12 cellular contexts compared by ENCODE assay signal in genomic region chr14:101838476-101838875, GRCh38.
DNase-seq lines count a peak whose midpoint lies in the region; ATAC-seq and TF ChIP-seq lines count a peak whose summit lies in the region.
"Had no signal": no experiment of that assay in that cellular context is flagged by ENCODE, and none has a peak within 500 bp of the region (broad histone marks: within the 10 kb centered on the region; RNA-seq: fewer than 3 reads in every experiment).

No MANE protein-coding gene starts in this region.

- peaks cover 36% of the 10 kb centered on the region for H3K79me2 ChIP-seq in OCI-LY1 (ENCODE audit: insufficient read depth, low read length)

- TF ChIP-seq CTCF in OCI-LY1 (IDR thresholded peaks at IDR 0.05; ENCODE audit: low read length) (no peak), brain (conservative IDR thresholded peaks at IDR 0.05) (no peak), spleen (IDR thresholded peaks at IDR 0.05 in 8 of 11, conservative IDR thresholded peaks at IDR 0.05 in 3 of 11) (no peak)

- peak overlapping the region; percentile 91 for H3K27ac Mint-ChIP-seq in activated CD8-positive, alpha-beta memory T cell treated with anti-CD3 and anti-CD28 coated beads, Interleukin-2, amount 10 ng/mL, durations not matched to agents 7 days and 5 days
- peak overlapping the region in 4 of 5 experiments; percentile 2 to 69 (median 53) for H3K27ac Mint-ChIP-seq in brain

- H3K36me3 Mint-ChIP-seq in activated CD8-positive, alpha-beta memory T cell treated with anti-CD3 and anti-CD28 coated beads, Interleukin-2, amount 10 ng/mL, durations not matched to agents 7 days and 5 days, result peaks cover 33% of the 10 kb centered on the region
- H3K36me3 Mint-ChIP-seq in brain, result peaks cover 18% of the 10 kb centered on the region

- H3K4me3 ChIP-seq in OCI-LY1 (ENCODE audit: low read depth, low read length, poor library complexity, severe bottlenecking), result no peak overlapping the region
- no peak overlapping the region for H3K4me3 ChIP-seq in spleen
- H3K4me3 ChIP-seq: gastroesophageal sphincter had no signal

- 0 out of 2 replicates have a peak, but pooled peaks cover 5% of the 10 kb centered on the region for H3F3A ChIP-seq in OCI-LY1 (ENCODE audit: insufficient read depth, low read length)

- no peaks in the 10 kb centered on the region for H3K27me3 ChIP-seq in OCI-LY1 (ENCODE audit: insufficient read depth, low read length)
- H3K27me3 ChIP-seq in spleen (replicated peaks in 1 of 7), result no peaks in the 10 kb centered on the region
- H3K27me3 ChIP-seq: gastroesophageal sphincter had no signal

- no peaks in the 10 kb centered on the region for H3K9me2 ChIP-seq in OCI-LY1 (ENCODE audit: low read depth, low read length)

- no peaks in the 10 kb centered on the region for H4K20me1 ChIP-seq in OCI-LY1 (ENCODE audit: insufficient read depth, low read length)

- H3K4me1 ChIP-seq in OCI-LY1 (ENCODE audit: insufficient read depth, low read length, severe bottlenecking), result peaks cover 99% of the 10 kb centered on the region
- peaks cover 50 to 100% (median 88%) of the 10 kb centered on the region in 6 donors for H3K4me1 ChIP-seq in spleen

- intact Hi-C loops in spleen (cut with DNase I; ENCODE audit: low total_unique reads), result loop anchor here (10.0 kb wide), 1 partner anchor 64 kb away; no protein-coding TSS in a partner anchor

- no peaks in the 10 kb centered on the region for H3K9me3 Mint-ChIP-seq in activated CD8-positive, alpha-beta memory T cell treated with anti-CD3 and anti-CD28 coated beads, Interleukin-2, amount 10 ng/mL, durations not matched to agents 7 days and 5 days (ENCODE audit: low read depth)
- H3K9me3 Mint-ChIP-seq in brain, result no peaks in the 10 kb centered on the region
- H3K9me3 Mint-ChIP-seq: endodermal cell had no signal

- H3K4me3 Mint-ChIP-seq in activated CD8-positive, alpha-beta memory T cell treated with anti-CD3 and anti-CD28 coated beads, Interleukin-2, amount 10 ng/mL, durations not matched to agents 7 days and 5 days, result peak overlapping the region; percentile 7
- no peak overlapping the region for H3K4me3 Mint-ChIP-seq in brain
- H3K4me3 Mint-ChIP-seq: endodermal cell had no signal

- no peak for ATAC-seq in activated CD8-positive, alpha-beta memory T cell treated with anti-CD3 and anti-CD28 coated beads, Interleukin-2, amount 10 ng/mL, durations not matched to agents 7 days and 5 days
- ATAC-seq in HG03135 (IDR thresholded peaks at IDR 0.05; ENCODE audit: unreplicated experiment) (no peak), HG03175 (IDR thresholded peaks at IDR 0.05; ENCODE audit: unreplicated experiment) (no peak)
- ATAC-seq: gastroesophageal sphincter had no signal

- H3K4me2 ChIP-seq in OCI-LY1 (ENCODE audit: low read length), result peak overlapping the region; percentile 60

- TF ChIP-seq POLR2A in spleen (IDR thresholded peaks at IDR 0.05), result no peak

- peaks cover 82% of the 10 kb centered on the region for H3K4me1 Mint-ChIP-seq in activated CD8-positive, alpha-beta memory T cell treated with anti-CD3 and anti-CD28 coated beads, Interleukin-2, amount 10 ng/mL, durations not matched to agents 7 days and 5 days
- H3K4me1 Mint-ChIP-seq in brain, result peaks cover 69% of the 10 kb centered on the region

- CTCF ChIA-PET in activated CD8-positive, alpha-beta memory T cell treated with anti-CD3 and anti-CD28 coated beads, Interleukin-2, amount 10 ng/mL, durations not matched to agents 7 days and 5 days (lab: Charles Lee), result interaction anchor here (0.7 kb wide), 1 partner anchor 22 kb away, joined by 3 read pairs; no protein-coding TSS in a partner anchor

- 88 to 93% (median 90%) methylated on average over 5 of the region's 5 CpGs for WGBS in spleen, 5 donors

- peak overlapping the region; percentile 91 for H3K27ac ChIP-seq in OCI-LY1 (ENCODE audit: low read depth, low read length, poor library complexity, severe bottlenecking)
- peak overlapping the region in 6 of 8 donors; percentile 3 to 74 (median 60) for H3K27ac ChIP-seq in spleen

- no peak for DNase-seq in activated CD8-positive, alpha-beta memory T cell treated with anti-CD3 and anti-CD28 coated beads, Interleukin-2, amount 10 ng/mL, durations not matched to agents 7 days and 5 days
- DNase-seq in activated CD8-positive, alpha-beta memory T cell treated with anti-CD3 and anti-CD28 coated beads, Interleukin-2, amount 50 U/mL, for 4 hours, result no peak
- DNase-seq in spleen (no peak), NCI-H446 (lab: John Stamatoyannopoulos, UW) (no peak)
- DNase-seq: ACHN; activated effector memory CD4-positive, alpha-beta T cell treated with Interleukin-2 at 50 U/mL for 16 hours; endodermal cell had no signal

- H3K9ac ChIP-seq in OCI-LY1 (ENCODE audit: low read length), result no peak overlapping the region; the same call in 1 of the 2 replicates

- H3K36me3 ChIP-seq in OCI-LY1 (ENCODE audit: insufficient read depth, low read length) (peaks cover 2% of the 10 kb centered on the region; the same call in 1 of the 2 replicates), spleen (peaks cover 0 to 48% (median 0%) of the 10 kb centered on the region in 6 donors)
- H3K36me3 ChIP-seq: gastroesophageal sphincter had no signal

- no peaks in the 10 kb centered on the region for H3K27me3 Mint-ChIP-seq in activated CD8-positive, alpha-beta memory T cell treated with anti-CD3 and anti-CD28 coated beads, Interleukin-2, amount 10 ng/mL, durations not matched to agents 7 days and 5 days
- H3K27me3 Mint-ChIP-seq in brain, result no peaks in the 10 kb centered on the region

- H3K9me3 ChIP-seq in OCI-LY1 (ENCODE audit: low read length), result no peaks in the 10 kb centered on the region
- H3K9me3 ChIP-seq in spleen, result no peaks in the 10 kb centered on the region
- H3K9me3 ChIP-seq: gastroesophageal sphincter had no signal

- H2AFZ ChIP-seq in OCI-LY1 (ENCODE audit: low read length), result no peak overlapping the region
